ENCODE assay signal across 13 cellular contexts in genomic region chr22:45918455-45919370, GRCh38. TPM values are rescaled to one million over a fixed set of nuclear protein-coding genes. Genes with fewer than 3 reads are reported as not detected.
A peak's percentile ranks its signal among the peaks of the same experiment; 100 is the strongest.
DNase-seq lines count a peak whose midpoint lies in the region; ATAC-seq, FAIRE-seq and TF ChIP-seq lines count a peak whose summit lies in the region.
"Had no signal": no experiment of that assay in that cellular context is flagged by ENCODE, and none has a peak within 500 bp of the region (broad histone marks: within the 10 kb centered on the region; RNA-seq: fewer than 3 reads in every experiment).

No MANE protein-coding gene starts in this region.

- peaks cover 54% of the 10 kb centered on the region for H3F3A ChIP-seq in PC-9 (ENCODE audit: insufficient read depth, low read depth)

- no peak for TF ChIP-seq POLR2A in HCT116 (IDR thresholded peaks at IDR 0.05; ENCODE audit: borderline replicate concordance, extremely low read depth, insufficient read depth, insufficient read length)

- in situ Hi-C loops in KBM-7 (cut with MboI; ENCODE audit: low pct_unique_long_range_greater_than_20kb, low sequenced_read_pairs) = no loop called here

- TF ChIP-seq RAD21 in HCT116 (IDR thresholded peaks at IDR 0.05; ENCODE audit: low read depth) = no peak

- H3K9me3 ChIP-seq in HCT116 (ENCODE audit: control insufficient read depth in 1 of 2, insufficient read depth in 1 of 2, low read depth in 1 of 2, low read length in 2 of 2) (peaks cover 5 to 6% of the 10 kb centered on the region in 2 experiments; a peak in 1 of 4 replicates), PC-9 (ENCODE audit: insufficient read depth, low read depth) (0 out of 2 replicates have a peak, but pooled peaks cover 8% of the 10 kb centered on the region), osteoblast (ENCODE audit: low read depth, low read length) (no peaks in the 10 kb centered on the region)
- H3K9me3 ChIP-seq: right lobe of liver had no signal

- no TSS peak for BruUV-seq in HCT116 (replicated peaks; lab: Mats Ljungman, UMichigan)
- no TSS peak for BruUV-seq in PC-9 (replicated peaks; lab: Mats Ljungman, UMichigan)

- H3K9me2 ChIP-seq in HCT116 (ENCODE audit: insufficient read depth) = no peaks in the 10 kb centered on the region
- H3K9me2 ChIP-seq in PC-9 (ENCODE audit: insufficient read depth) = no peaks in the 10 kb centered on the region

- FAIRE-seq in bronchial epithelial cell (lab: Jason Lieb, UNC) = no peak

- H3K79me2 ChIP-seq in HCT116 (ENCODE audit: insufficient read depth, low read length) (no peaks in the 10 kb centered on the region), PC-9 (ENCODE audit: low read depth) (no peaks in the 10 kb centered on the region), osteoblast (ENCODE audit: insufficient read depth, low read length) (no peaks in the 10 kb centered on the region)

- ATAC-seq in HCT116 = peak; percentile 85
- no peak for ATAC-seq in HG02798 (IDR thresholded peaks at IDR 0.05; ENCODE audit: poor library complexity, unreplicated experiment)
- no peak for ATAC-seq in HG02763 (IDR thresholded peaks at IDR 0.05; ENCODE audit: unreplicated experiment)

- RAD21 ChIA-PET in HCT116 (lab: Charles Lee; ENCODE audit: low non-redundant PET in 1 of 2, low total read pairs in 2 of 2, uncharacterized antibody in 2 of 2, unreplicated experiment in 2 of 2) = interaction anchor here in 1 of 2 experiments (1.0 kb wide), 1 partner anchor 49 kb away, joined by 3 read pairs; no protein-coding TSS in a partner anchor

- CTCF ChIA-PET in HCT116 (lab: Charles Lee) = no interaction called here
- CTCF ChIA-PET in PC-9 (lab: Charles Lee) = interaction anchor here (0.6 kb wide), 1 partner anchor 55 kb away, joined by 4 read pairs; no protein-coding TSS in a partner anchor

- TF ChIP-seq CTCF in HCT116 (IDR thresholded peaks at IDR 0.05 in 2 of 3, conservative IDR thresholded peaks at IDR 0.05 in 1 of 3; ENCODE audit: borderline replicate concordance in 1 of 3, insufficient read depth in 1 of 3, low read depth in 2 of 3, low read length in 2 of 3) (no peak), PC-9 (conservative IDR thresholded peaks at IDR 0.05) (no peak), bronchial epithelial cell (IDR thresholded peaks at IDR 0.05; ENCODE audit: insufficient read depth, low read length, severe bottlenecking) (no peak), osteoblast (IDR thresholded peaks at IDR 0.05; ENCODE audit: extremely low read depth, low read depth, low read length) (no peak)

- H3K4me1 ChIP-seq in HCT116 (ENCODE audit: control insufficient read depth in 1 of 2, insufficient read depth in 2 of 2, low read length in 2 of 2) (peaks cover 23 to 25% of the 10 kb centered on the region in 2 experiments), PC-9 (replicated peaks; ENCODE audit: insufficient read depth) (peaks cover 70% of the 10 kb centered on the region), osteoblast (ENCODE audit: insufficient read depth, low read length) (no peaks in the 10 kb centered on the region)
- H3K4me1 ChIP-seq: right lobe of liver had no signal

- intact Hi-C loops in HCT116 (cut with micrococcal nuclease) (no loop called here), PC-9 (cut with micrococcal nuclease; ENCODE audit: unreplicated experiment) (loop anchor here (1.0 to 5.0 kb wide), 9 partner anchors 16 to 274 kb away; partner anchors contain the start of gene WNT7B)

- peak overlapping the region; percentile 64 for H3K9ac ChIP-seq in HCT116 (ENCODE audit: low read length)

- no peak for DNase-seq in HCT116 (ENCODE audit: low read depth, low spot score)
- DNase-seq in PC-9 = peak; percentile 92 to 97
- DNase-seq in bronchial epithelial cell (ENCODE audit: low read depth) = peak; percentile 63
- DNase-seq in osteoblast (ENCODE audit: insufficient read length, low spot score, missing footprints) = peak; percentile 99
- no peak for DNase-seq in cerebellar nuclear complex (lab: John Stamatoyannopoulos, UW)
- DNase-seq in KBM-7 = no peak
- DNase-seq: activated naive CD8-positive, alpha-beta T cell treated with anti-CD3 and anti-CD28 coated beads, Interleukin-2, amount 10 ng/mL, durations not matched to agents 7 days and 5 days; naive B cell; NCI-H510A treated with DMSO at 0.1 percent for 48 hours; right lobe of liver had no signal

- no peaks in the 10 kb centered on the region for H4K20me1 ChIP-seq in HCT116 (ENCODE audit: insufficient read depth)
- H4K20me1 ChIP-seq in PC-9 (ENCODE audit: insufficient read depth) = no peaks in the 10 kb centered on the region
- H4K20me1 ChIP-seq in osteoblast (ENCODE audit: insufficient read depth, low read length) = no peaks in the 10 kb centered on the region

- peak overlapping the region; percentile 70 for H3K27ac ChIP-seq in HCT116 (ENCODE audit: low read depth, low read length)
- peak overlapping the region; percentile 85 for H3K27ac ChIP-seq in PC-9
- no peak overlapping the region for H3K27ac ChIP-seq in osteoblast (ENCODE audit: low read depth, low read length)
- H3K27ac ChIP-seq: right lobe of liver had no signal

- H3K4me2 ChIP-seq in HCT116 (ENCODE audit: low read length) (peak overlapping the region; percentile 78), PC-9 (peak overlapping the region; percentile 75), osteoblast (ENCODE audit: insufficient read depth, low read length) (no peak overlapping the region)

- H3K27me3 ChIP-seq in HCT116 (ENCODE audit: insufficient read depth, low read length) = peaks cover 5% of the 10 kb centered on the region; the same call in 1 of the 2 replicates
- no peaks in the 10 kb centered on the region for H3K27me3 ChIP-seq in PC-9 (ENCODE audit: insufficient read depth, low read depth)
- H3K27me3 ChIP-seq in bronchial epithelial cell (ENCODE audit: control insufficient read depth, insufficient read depth, low read length) = no peaks in the 10 kb centered on the region
- peaks cover 6% of the 10 kb centered on the region for H3K27me3 ChIP-seq in osteoblast (ENCODE audit: insufficient read depth, low read length)
- H3K27me3 ChIP-seq: right lobe of liver had no signal

- H2AFZ ChIP-seq in HCT116 (ENCODE audit: low read depth, low read length, poor library complexity, severe bottlenecking) (no peak overlapping the region), PC-9 (no peak overlapping the region), osteoblast (ENCODE audit: low read length) (no peak overlapping the region)

- peak overlapping the region in 1 of 2 experiments; percentile 32; a peak in 1 of 4 replicates for H3K4me3 ChIP-seq in HCT116 (replicated peaks in 1 of 2; ENCODE audit: low read depth in 1 of 2, low read length in 2 of 2)
- peak overlapping the region; percentile 37; the same call in 1 of the 2 replicates for H3K4me3 ChIP-seq in PC-9
- no peak overlapping the region for H3K4me3 ChIP-seq in bronchial epithelial cell (ENCODE audit: low read depth, low read length)
- no peak overlapping the region for H3K4me3 ChIP-seq in osteoblast (ENCODE audit: insufficient read depth, low read length)
- H3K4me3 ChIP-seq: right lobe of liver had no signal

- H3K36me3 ChIP-seq in HCT116 (ENCODE audit: control insufficient read depth in 1 of 2, insufficient read depth in 2 of 2, low read length in 2 of 2) (no peaks in the 10 kb centered on the region), PC-9 (ENCODE audit: low read depth) (no peaks in the 10 kb centered on the region; the same call in 1 of the 2 replicates), bronchial epithelial cell (ENCODE audit: control insufficient read depth, insufficient read depth, low read length) (peaks cover 2% of the 10 kb centered on the region), osteoblast (ENCODE audit: insufficient read depth, low read length) (no peaks in the 10 kb centered on the region)
- H3K36me3 ChIP-seq: right lobe of liver had no signal

- POLR2A ChIA-PET in HCT116 (lab: Charles Lee) (no interaction called here), PC-9 (lab: Charles Lee; ENCODE audit: unreplicated experiment) (interaction anchor here (0.5 to 0.7 kb wide), 2 partner anchors 43 to 58 kb away, joined by 3 to 6 read pairs; partner anchors contain the start of gene WNT7B)

TF ChIP-seq in HCT116, 20 proteins besides CTCF, POLR2A, EP300 and RAD21:
- TF ChIP-seq SP1 (IDR thresholded peaks at IDR 0.05; ENCODE audit: low read depth) (no peak), POLR2AphosphoS5 (IDR thresholded peaks at IDR 0.05; ENCODE audit: low read depth, low read length) (peak; percentile 38), ZFX (IDR thresholded peaks at IDR 0.05) (0 out of 2 replicates have a peak, but pooled peaks have one; percentile 22)

RNA-seq across cellular contexts. Expression of gene WNT7B, which starts 58.2 kb away (rescaled TPM):
- total RNA-seq in HCT116 (2021; ENCODE audit: unreplicated experiment) = 10.5 TPM
- polyA plus RNA-seq in HCT116 (2012) = 12.9 and 15.2 TPM in 2 replicates
- 66.9 and 75.5 TPM in 2 replicates for total RNA-seq in PC-9 (2021)
- total RNA-seq in bronchial epithelial cell = 18.2 and 23.9 TPM in 2 replicates
- total RNA-seq in osteoblast = 0.59 TPM in 1 of 2 replicates, not detected in the other
- total RNA-seq: activated naive CD8-positive, alpha-beta T cell treated with anti-CD3 and anti-CD28 coated beads, Interleukin-2, amount 10 ng/mL, durations not matched to agents 7 days and 5 days; dermis microvascular lymphatic vessel endothelial cell had no signal

Comparison
In these comparisons a context has a peak if more than half of its experiments do, and no peak if none do; other contexts are left out.
1. DNase-seq: peak in PC-9 (2 of 2), bronchial epithelial cell (single experiment) and osteoblast (single experiment); none in HCT116 (single experiment), cerebellar nuclear complex (0 of 2) and KBM-7 (single experiment).